Comparison of ENCODE assay signal across 8 cellular contexts in genomic region chr12:123269395-123269892, GRCh38. TPM values are rescaled to one million over a fixed set of nuclear protein-coding genes. Genes with fewer than 3 reads are reported as not detected.
A peak's percentile ranks its signal among the peaks of the same experiment; 100 is the strongest.
DNase-seq lines count a peak whose midpoint lies in the region; TF ChIP-seq lines count a peak whose summit lies in the region.

No MANE protein-coding gene starts in this region.

- in situ Hi-C loops in ACHN (cut with HindIII; ENCODE audit: low pct_ligation_motif_present, low pct_unique_long_range_greater_than_20kb, low sequenced_read_pairs) = no loop called here

- peak overlapping the region; percentile 80 for H2AFZ ChIP-seq in Loucy (ENCODE audit: low read length)

- H3K4me1 ChIP-seq in Loucy (ENCODE audit: insufficient read depth, low read length, poor library complexity, severe bottlenecking) (peaks cover 34% of the 10 kb centered on the region), stomach smooth muscle (ENCODE audit: control insufficient read depth, insufficient read depth, low read length) (peaks cover 28% of the 10 kb centered on the region)

- no peaks in the 10 kb centered on the region for H3K27me3 ChIP-seq in Loucy (ENCODE audit: insufficient read depth, low read length, poor library complexity, severe bottlenecking)
- no peaks in the 10 kb centered on the region for H3K27me3 ChIP-seq in stomach smooth muscle (ENCODE audit: control insufficient read depth in 1 of 2, insufficient read depth in 2 of 2, low read length in 2 of 2)

- DNase-seq in D341Med (ENCODE audit: low spot score) (peak; percentile 72), epithelial cell of proximal tubule (ENCODE audit: low read depth) (no peak), mesenteric fat pad (ENCODE audit: low spot score) (peak; percentile 92), ACHN (no peak), HT-29 (ENCODE audit: low spot score) (no peak)
- DNase-seq in activated CD8-positive, alpha-beta memory T cell treated with anti-CD3 and anti-CD28 coated beads, Interleukin-2, amount 50 U/mL, for 4 hours = peak; percentile 30

- peak overlapping the region; percentile 92 for H3K4me3 ChIP-seq in Loucy (ENCODE audit: low read length, poor library complexity, severe bottlenecking)
- peak overlapping the region; percentile 83 for H3K4me3 ChIP-seq in epithelial cell of proximal tubule (ENCODE audit: low read depth, low read length)
- H3K4me3 ChIP-seq in stomach smooth muscle (ENCODE audit: low read length in 2 of 2) = peak overlapping the region; percentile 78 to 88

- H3K27ac ChIP-seq in stomach smooth muscle (ENCODE audit: low read length) = peak overlapping the region; percentile 71

- TF ChIP-seq CTCF in Loucy (conservative IDR thresholded peaks at IDR 0.05; ENCODE audit: low read length) = 0 out of 2 replicates have a peak, but pooled peaks have one; percentile 17
- TF ChIP-seq CTCF in epithelial cell of proximal tubule (conservative IDR thresholded peaks at IDR 0.05; ENCODE audit: low read depth, low read length) = no peak

- H3K9me3 ChIP-seq in Loucy (ENCODE audit: insufficient read depth, low read depth, low read length) = no peaks in the 10 kb centered on the region
- H3K9me3 ChIP-seq in stomach smooth muscle (ENCODE audit: control insufficient read depth in 2 of 2, low read length in 2 of 2) = no peaks in the 10 kb centered on the region

- peaks cover 57% of the 10 kb centered on the region for H3K79me2 ChIP-seq in Loucy (ENCODE audit: insufficient read depth, low read length)

- 0 out of 2 replicates have a peak, but pooled peaks cover 6% of the 10 kb centered on the region for H3F3A ChIP-seq in Loucy (ENCODE audit: low read depth)

- peak overlapping the region; percentile 90 for H3K4me2 ChIP-seq in Loucy (ENCODE audit: low read depth, low read length, poor library complexity, severe bottlenecking)

- H3K9ac ChIP-seq in Loucy (ENCODE audit: low read depth, low read length, poor library complexity, severe bottlenecking) = peak overlapping the region; percentile 93
- H3K9ac ChIP-seq in stomach smooth muscle (ENCODE audit: low read length in 2 of 2) = peak overlapping the region; percentile 64 to 68

- H3K36me3 ChIP-seq in Loucy (ENCODE audit: insufficient read depth, low read length) (no peaks in the 10 kb centered on the region; the same call in 1 of the 2 replicates), stomach smooth muscle (ENCODE audit: control insufficient read depth in 2 of 2, insufficient read depth in 2 of 2, low read length in 2 of 2) (peaks cover 0 to 5% of the 10 kb centered on the region in 2 donors)

- peaks cover 6% of the 10 kb centered on the region for H4K20me1 ChIP-seq in Loucy (ENCODE audit: insufficient read depth, low read length, poor library complexity, severe bottlenecking)

- no peaks in the 10 kb centered on the region for H3K9me2 ChIP-seq in Loucy (replicated peaks; ENCODE audit: low read depth, low read length)

RNA-seq across cellular contexts. Expression of gene CDK2AP1, which starts 2.2 kb away (rescaled TPM):
- total RNA-seq in epithelial cell of proximal tubule (236 and 247 TPM in 2 replicates), mesenteric fat pad (105 TPM)
- total RNA-seq in HT-29 (2014; rRNA removed; shearing (Covaris generic)) = 76.1 and 81.6 TPM in 2 replicates

RNA-seq across cellular contexts. Expression of gene MTRFR, which starts 36.2 kb away (rescaled TPM):
- total RNA-seq in epithelial cell of proximal tubule (13.8 and 31.2 TPM in 2 replicates), mesenteric fat pad (5.4 TPM)
- 11.8 and 15.6 TPM in 2 replicates for total RNA-seq in HT-29 (2014; rRNA removed; shearing (Covaris generic))

RNA-seq across cellular contexts. Expression of gene MPHOSPH9, which starts 36.5 kb away (rescaled TPM):
- 47.8 and 52.6 TPM in 2 replicates for total RNA-seq in epithelial cell of proximal tubule
- total RNA-seq in mesenteric fat pad = 12.8 TPM
- total RNA-seq in HT-29 (2014; rRNA removed; shearing (Covaris generic)) = 30.2 and 34.3 TPM in 2 replicates

Comparison
In these comparisons a context has a peak if more than half of its experiments do, and no peak if none do; other contexts are left out.
1. DNase-seq: peak in D341Med (single experiment), activated CD8-positive, alpha-beta memory T cell treated with anti-CD3 and anti-CD28 coated beads, Interleukin-2, amount 50 U/mL, for 4 hours (single experiment) and mesenteric fat pad (single experiment); none in epithelial cell of proximal tubule (single experiment), ACHN (single experiment) and HT-29 (single experiment).
2. Peak in every context shown above with its lines, with median percentiles within 50 percentile points of each other: H3K4me3 ChIP-seq.